ENCODE assay signal across 9 cellular contexts in genomic region chr10:16787361-16787791, GRCh38. TPM values are rescaled to one million over a fixed set of nuclear protein-coding genes. Genes with fewer than 3 reads are reported as not detected.
DNase-seq lines count a peak whose midpoint lies in the region; ATAC-seq and TF ChIP-seq lines count a peak whose summit lies in the region.
"Had no signal": no experiment of that assay in that cellular context is flagged by ENCODE, and none has a peak within 500 bp of the region (broad histone marks: within the 10 kb centered on the region; RNA-seq: fewer than 3 reads in every experiment).

No MANE protein-coding gene starts in this region.

- POLR2A ChIA-PET in activated naive CD8-positive, alpha-beta T cell treated with anti-CD3 and anti-CD28 coated beads, Interleukin-2, amount 10 ng/mL, durations not matched to agents 7 days and 5 days (lab: Charles Lee): no interaction called here
- POLR2A ChIA-PET in GM10248 (lab: Yijun Ruan, JAX): no interaction called here

- DNase-seq in activated CD4-positive, CD25-positive, alpha-beta regulatory T cell treated with anti-CD3 and anti-CD28 coated beads, Interleukin-2, amount 50 U/mL, for 72 hours: peak; percentile 64
- DNase-seq in activated naive CD8-positive, alpha-beta T cell treated with anti-CD3 and anti-CD28 coated beads, Interleukin-2, amount 10 ng/mL, durations not matched to agents 7 days and 5 days: peak; percentile 37
- peak; percentile 45 to 51 for DNase-seq in stimulated activated CD8-positive, alpha-beta memory T cell treated with anti-CD3 and anti-CD28 coated beads, Interleukin-4, amount 100 ng/mL, for 4 hours (ENCODE audit: low read depth in 2 of 2, low spot score in 1 of 2)
- DNase-seq in GM10248 (ENCODE audit: extremely low spot score) (no peak), NCI-H524 (lab: John Stamatoyannopoulos, UW) (no peak), DMS 273 (lab: John Stamatoyannopoulos, UW; ENCODE audit: unreplicated experiment) (no peak)

- peak overlapping the region; percentile 65 for H3K4me3 Mint-ChIP-seq in activated naive CD8-positive, alpha-beta T cell treated with anti-CD3 and anti-CD28 coated beads, Interleukin-2, amount 10 ng/mL, durations not matched to agents 7 days and 5 days

- peaks cover 54% of the 10 kb centered on the region for H3K36me3 Mint-ChIP-seq in activated naive CD8-positive, alpha-beta T cell treated with anti-CD3 and anti-CD28 coated beads, Interleukin-2, amount 10 ng/mL, durations not matched to agents 7 days and 5 days

- ATAC-seq in GM21717 (IDR thresholded peaks at IDR 0.05; ENCODE audit: unreplicated experiment): peak; percentile 47
- ATAC-seq in activated naive CD8-positive, alpha-beta T cell treated with anti-CD3 and anti-CD28 coated beads, Interleukin-2, amount 10 ng/mL, durations not matched to agents 7 days and 5 days (ENCODE audit: low read depth): peak; percentile 97
- ATAC-seq in GM19328 (IDR thresholded peaks at IDR 0.05; ENCODE audit: unreplicated experiment): no peak
- ATAC-seq: K562 had no signal

- CTCF ChIA-PET in GM10248 (lab: Yijun Ruan, JAX): no interaction called here

- H3K27ac Mint-ChIP-seq in activated naive CD8-positive, alpha-beta T cell treated with anti-CD3 and anti-CD28 coated beads, Interleukin-2, amount 10 ng/mL, durations not matched to agents 7 days and 5 days: peak overlapping the region; percentile 87

- peaks cover 6% of the 10 kb centered on the region for H3K9me3 Mint-ChIP-seq in activated naive CD8-positive, alpha-beta T cell treated with anti-CD3 and anti-CD28 coated beads, Interleukin-2, amount 10 ng/mL, durations not matched to agents 7 days and 5 days

- H3K27me3 Mint-ChIP-seq in activated naive CD8-positive, alpha-beta T cell treated with anti-CD3 and anti-CD28 coated beads, Interleukin-2, amount 10 ng/mL, durations not matched to agents 7 days and 5 days: no peaks in the 10 kb centered on the region

- H3K4me1 Mint-ChIP-seq in activated naive CD8-positive, alpha-beta T cell treated with anti-CD3 and anti-CD28 coated beads, Interleukin-2, amount 10 ng/mL, durations not matched to agents 7 days and 5 days: peaks cover 22% of the 10 kb centered on the region

- TF ChIP-seq CTCF in GM10248 (IDR thresholded peaks at IDR 0.05; ENCODE audit: control extremely low read depth, extremely low read depth, low read depth, missing control alignments): no peak

RNA-seq across cellular contexts. Expression of gene RSU1, which starts 29.8 kb away (rescaled TPM):
- 10 to 100 TPM; 69.5 to 72.7 TPM for total RNA-seq in activated naive CD8-positive, alpha-beta T cell treated with anti-CD3 and anti-CD28 coated beads, Interleukin-2, amount 10 ng/mL, durations not matched to agents 7 days and 5 days

Comparison
In these comparisons a context has a peak if more than half of its experiments do, and no peak if none do; other contexts are left out.
1. DNase-seq: peak in activated CD4-positive, CD25-positive, alpha-beta regulatory T cell treated with anti-CD3 and anti-CD28 coated beads, Interleukin-2, amount 50 U/mL, for 72 hours (single experiment), activated naive CD8-positive, alpha-beta T cell treated with anti-CD3 and anti-CD28 coated beads, Interleukin-2, amount 10 ng/mL, durations not matched to agents 7 days and 5 days (single experiment) and stimulated activated CD8-positive, alpha-beta memory T cell treated with anti-CD3 and anti-CD28 coated beads, Interleukin-4, amount 100 ng/mL, for 4 hours (2 of 2); none in GM10248 (single experiment), NCI-H524 (0 of 2) and DMS 273 (single experiment).